ENCODE assay signal across 8 cellular contexts in genomic region chr17:38898291-38898679, GRCh38. TPM values are rescaled to one million over a fixed set of nuclear protein-coding genes. Genes with fewer than 3 reads are reported as not detected.
A peak's percentile ranks its signal among the peaks of the same experiment; 100 is the strongest.
DNase-seq lines count a peak whose midpoint lies in the region; ATAC-seq, FAIRE-seq and TF ChIP-seq lines count a peak whose summit lies in the region.

No MANE protein-coding gene starts in this region.

- no peak overlapping the region for H3K27ac ChIP-seq in caudate nucleus (ENCODE audit: low read depth, low read length)

- ATAC-seq in GM18517 (IDR thresholded peaks at IDR 0.05; ENCODE audit: unreplicated experiment) (peak; percentile 4), HG02943 (IDR thresholded peaks at IDR 0.05; ENCODE audit: low read depth, unreplicated experiment) (peak; percentile 19)

- peaks cover 83% of the 10 kb centered on the region for H3K36me3 Mint-ChIP-seq in activated T-cell treated with anti-CD3 and anti-CD28 coated beads, Interleukin-2, amount 50 U/mL, for 24 hours (ENCODE audit: low read depth)
- H3K36me3 Mint-ChIP-seq in neural crest cell (ENCODE audit: low read depth), result no peaks in the 10 kb centered on the region

- peak overlapping the region; percentile 64 for H3K4me3 Mint-ChIP-seq in activated T-cell treated with anti-CD3 and anti-CD28 coated beads, Interleukin-2, amount 50 U/mL, for 24 hours
- H3K4me3 Mint-ChIP-seq in neural crest cell, result no peak overlapping the region

- H3K4me1 Mint-ChIP-seq in activated T-cell treated with anti-CD3 and anti-CD28 coated beads, Interleukin-2, amount 50 U/mL, for 24 hours (ENCODE audit: low read depth), result peaks cover 74% of the 10 kb centered on the region
- peaks cover 51% of the 10 kb centered on the region for H3K4me1 Mint-ChIP-seq in neural crest cell

- no peak for DNase-seq in activated T-cell treated with anti-CD3 and anti-CD28 coated beads, Interleukin-2, amount 50 U/mL, for 24 hours
- no peak for DNase-seq in neural crest cell (ENCODE audit: low read depth, low spot score)
- no peak for DNase-seq in RCC 7860 (ENCODE audit: low spot score)
- DNase-seq in hypothalamus (lab: John Stamatoyannopoulos, UW), result no peak
- DNase-seq in caudate nucleus (lab: John Stamatoyannopoulos, UW), result no peak
- no peak for DNase-seq in DMS114 treated with DMSO at 0.1 percent for 48 hours (lab: John Stamatoyannopoulos, UW; ENCODE audit: unreplicated experiment)

- no peaks in the 10 kb centered on the region for H3K9me3 Mint-ChIP-seq in activated T-cell treated with anti-CD3 and anti-CD28 coated beads, Interleukin-2, amount 50 U/mL, for 24 hours
- no peaks in the 10 kb centered on the region for H3K9me3 Mint-ChIP-seq in neural crest cell

- H3K27me3 Mint-ChIP-seq in activated T-cell treated with anti-CD3 and anti-CD28 coated beads, Interleukin-2, amount 50 U/mL, for 24 hours, result no peaks in the 10 kb centered on the region
- no peaks in the 10 kb centered on the region for H3K27me3 Mint-ChIP-seq in neural crest cell (ENCODE audit: low read depth)

- no peak for FAIRE-seq in RCC 7860 (lab: Jason Lieb, UNC)

- peak overlapping the region; percentile 91 for H3K27ac Mint-ChIP-seq in activated T-cell treated with anti-CD3 and anti-CD28 coated beads, Interleukin-2, amount 50 U/mL, for 24 hours
- H3K27ac Mint-ChIP-seq in neural crest cell (ENCODE audit: unreplicated experiment), result peak overlapping the region; percentile 71

- TF ChIP-seq CTCF in neural crest cell (conservative IDR thresholded peaks at IDR 0.05), result no peak

RNA-seq across cellular contexts. Expression of gene LASP1, which starts 28.4 kb away (rescaled TPM):
- 87.4 and 94.3 TPM in 2 replicates for total RNA-seq in neural crest cell

RNA-seq across cellular contexts. Expression of gene RPL23, which starts 44.8 kb away (rescaled TPM):
- total RNA-seq in neural crest cell, result 1,802 and 1,851 TPM in 2 replicates
